ENCODE assay signal across 8 cellular contexts in genomic region chr20:63537525-63538203, GRCh38. TPM values are rescaled to one million over a fixed set of nuclear protein-coding genes. Genes with fewer than 3 reads are reported as not detected.
DNase-seq lines count a peak whose midpoint lies in the region; ATAC-seq and TF ChIP-seq lines count a peak whose summit lies in the region.

No MANE protein-coding gene starts in this region.

- peaks cover 25% of the 10 kb centered on the region for H3K4me1 ChIP-seq in left ventricle myocardium inferior
- H3K4me1 ChIP-seq in aorta (ENCODE audit: control insufficient read depth in 1 of 2, insufficient read depth in 2 of 2, low read length in 2 of 2), result no peaks in the 10 kb centered on the region

- no peaks in the 10 kb centered on the region for H3K9me3 ChIP-seq in SU-DHL-6 (ENCODE audit: insufficient read depth, low read length)
- no peaks in the 10 kb centered on the region for H3K9me3 ChIP-seq in left ventricle myocardium inferior (replicated peaks)
- no peaks in the 10 kb centered on the region for H3K9me3 ChIP-seq in aorta (ENCODE audit: control insufficient read depth, low read length)

- H3F3A ChIP-seq in SU-DHL-6 (ENCODE audit: insufficient read depth), result no peaks in the 10 kb centered on the region

- no peaks in the 10 kb centered on the region for H3K9me2 ChIP-seq in SU-DHL-6 (replicated peaks; ENCODE audit: insufficient read depth, low read length)

- H3K36me3 Mint-ChIP-seq in activated naive CD8-positive, alpha-beta T cell treated with anti-CD3 and anti-CD28 coated beads, Interleukin-2, amount 50 U/mL, for 24 hours (ENCODE audit: low read depth), result no peaks in the 10 kb centered on the region

- no peaks in the 10 kb centered on the region for H3K9me3 Mint-ChIP-seq in activated naive CD8-positive, alpha-beta T cell treated with anti-CD3 and anti-CD28 coated beads, Interleukin-2, amount 50 U/mL, for 24 hours

- no peaks in the 10 kb centered on the region for H3K36me3 ChIP-seq in SU-DHL-6 (ENCODE audit: low read length)
- H3K36me3 ChIP-seq in left ventricle myocardium inferior, result no peaks in the 10 kb centered on the region
- H3K36me3 ChIP-seq in aorta (ENCODE audit: control insufficient read depth in 1 of 2, insufficient read depth in 2 of 2, low read length in 1 of 2), result no peaks in the 10 kb centered on the region

- intact Hi-C loops in left ventricle myocardium inferior (cut with micrococcal nuclease) (loop anchor here (5.0 kb wide), 1 partner anchor 435 kb away; no protein-coding TSS in a partner anchor), aorta (cut with DNase I) (loop anchor here (1.0 to 10.0 kb wide), 5 partner anchors 117 to 437 kb away; partner anchors contain the start of genes ABHD16B (in 1 of the 2), RTEL1 (in 1 of the 2) and STMN3 (in 1 of the 2))

- peak overlapping the region; percentile 57 for H3K27ac ChIP-seq in SU-DHL-6 (ENCODE audit: low read depth, low read length)
- H3K27ac ChIP-seq in left ventricle myocardium inferior (replicated peaks), result peak overlapping the region; percentile 66
- H3K27ac ChIP-seq in aorta (ENCODE audit: low read depth in 1 of 2, low read length in 2 of 2), result no peak overlapping the region

- TF ChIP-seq CTCF in GM12875 (IDR thresholded peaks at IDR 0.05; ENCODE audit: borderline replicate concordance, insufficient read depth, low read depth, low read length) (peak; percentile 99), SU-DHL-6 (IDR thresholded peaks at IDR 0.05; ENCODE audit: insufficient read depth, low read length, poor library complexity, severe bottlenecking) (peak; percentile 89), left ventricle myocardium inferior (IDR thresholded peaks at IDR 0.05; ENCODE audit: borderline replicate concordance) (peak; percentile 98)

- H3K4me3 Mint-ChIP-seq in activated naive CD8-positive, alpha-beta T cell treated with anti-CD3 and anti-CD28 coated beads, Interleukin-2, amount 50 U/mL, for 24 hours, result peak overlapping the region; percentile 67

- H3K4me1 Mint-ChIP-seq in activated naive CD8-positive, alpha-beta T cell treated with anti-CD3 and anti-CD28 coated beads, Interleukin-2, amount 50 U/mL, for 24 hours, result peaks cover 10% of the 10 kb centered on the region

- H3K4me3 ChIP-seq in GM12875 (ENCODE audit: low read depth, low read length) (peak overlapping the region; percentile 48), SU-DHL-6 (ENCODE audit: insufficient read depth, low read length, poor library complexity, severe bottlenecking) (peak overlapping the region; percentile 43), left ventricle myocardium inferior (peak overlapping the region; percentile 55), aorta (ENCODE audit: low read length in 2 of 2) (no peak overlapping the region)

- peak overlapping the region; percentile 88 for H2AFZ ChIP-seq in SU-DHL-6 (ENCODE audit: low read depth, low read length, severe bottlenecking)

- H3K27me3 Mint-ChIP-seq in activated naive CD8-positive, alpha-beta T cell treated with anti-CD3 and anti-CD28 coated beads, Interleukin-2, amount 50 U/mL, for 24 hours, result no peaks in the 10 kb centered on the region

- ATAC-seq in HG02678 (IDR thresholded peaks at IDR 0.05; ENCODE audit: unreplicated experiment), result peak; percentile 88
- peak; percentile 97 for ATAC-seq in activated naive CD8-positive, alpha-beta T cell treated with anti-CD3 and anti-CD28 coated beads, Interleukin-2, amount 50 U/mL, for 24 hours
- ATAC-seq in aorta (ENCODE audit: low FRiP score), result peak; percentile 90

- peak overlapping the region; percentile 69 for H3K4me2 ChIP-seq in SU-DHL-6 (ENCODE audit: low read depth, low read length, poor library complexity, severe bottlenecking)

- peak; percentile 53 for DNase-seq in NCI-H1105 (lab: John Stamatoyannopoulos, UW)
- peak; percentile 95 for DNase-seq in activated naive CD8-positive, alpha-beta T cell treated with anti-CD3 and anti-CD28 coated beads, Interleukin-2, amount 50 U/mL, for 24 hours
- peak; percentile 85 for DNase-seq in left ventricle myocardium inferior
- peak; percentile 76 for DNase-seq in pulmonary artery endothelial cell (ENCODE audit: low read depth, low spot score)
- DNase-seq in aorta, result peak; percentile 94

- H4K20me1 ChIP-seq in SU-DHL-6 (ENCODE audit: low read depth, low read length), result no peaks in the 10 kb centered on the region

- 15 to 17% methylated on average over 26 to 34 of the region's 34 CpGs for WGBS in aorta, 2 donors

- peak overlapping the region; percentile 56 for H3K9ac ChIP-seq in SU-DHL-6 (ENCODE audit: low read length)

- H3K27me3 ChIP-seq in SU-DHL-6 (ENCODE audit: low read length) (no peaks in the 10 kb centered on the region), left ventricle myocardium inferior (ENCODE audit: low read depth) (peaks cover 37% of the 10 kb centered on the region), aorta (ENCODE audit: control insufficient read depth in 1 of 2, insufficient read depth in 2 of 2, low read length in 1 of 2) (no peaks in the 10 kb centered on the region)

- peak overlapping the region; percentile 62 for H3K27ac Mint-ChIP-seq in activated naive CD8-positive, alpha-beta T cell treated with anti-CD3 and anti-CD28 coated beads, Interleukin-2, amount 50 U/mL, for 24 hours

- H3K79me2 ChIP-seq in SU-DHL-6 (ENCODE audit: insufficient read depth, low read length), result no peaks in the 10 kb centered on the region

RNA-seq across cellular contexts. Expression of gene PTK6, which starts 0.5 kb away (rescaled TPM):
- total RNA-seq in left ventricle myocardium inferior (not detected), pulmonary artery endothelial cell (0.07 and 0.13 TPM in 2 replicates), aorta (under 1 TPM; 0.19 to 0.30 TPM)
- 1 to 10 TPM in 1 of 2 donors, under 1 TPM in 1; 0.10 to 4.6 TPM for polyA plus RNA-seq in aorta

RNA-seq across cellular contexts. Expression of gene SRMS, which starts 9.9 kb away (rescaled TPM):
- total RNA-seq in left ventricle myocardium inferior (not detected), pulmonary artery endothelial cell (not detected in 2 replicates), aorta (not detected)
- polyA plus RNA-seq in aorta, result not detected

RNA-seq across cellular contexts. Expression of gene FNDC11, which starts 16.3 kb away (rescaled TPM):
- total RNA-seq in left ventricle myocardium inferior, result 0.14 TPM
- 1.1 and 1.9 TPM in 2 replicates for total RNA-seq in pulmonary artery endothelial cell
- total RNA-seq in aorta, result under 1 TPM in 1 of 2 donors, not detected in 1; 0.57 TPM
- polyA plus RNA-seq in aorta, result under 1 TPM in 1 of 2 donors, not detected in 1; 0.84 TPM

RNA-seq across cellular contexts. Expression of gene PPDPF, which starts 17.1 kb away (rescaled TPM):
- total RNA-seq in left ventricle myocardium inferior, result 371 TPM
- 21.4 and 23.1 TPM in 2 replicates for total RNA-seq in pulmonary artery endothelial cell
- total RNA-seq in aorta, result 100 to 1,000 TPM; 176 to 190 TPM
- polyA plus RNA-seq in aorta, result 100 to 1,000 TPM; 360 to 386 TPM

RNA-seq across cellular contexts. Expression of gene HELZ2, which starts 36.4 kb away (rescaled TPM):
- 10.6 TPM for total RNA-seq in left ventricle myocardium inferior
- 47.2 and 47.4 TPM in 2 replicates for total RNA-seq in pulmonary artery endothelial cell
- total RNA-seq in aorta, result 10 to 100 TPM; 23.2 to 41.6 TPM
- 1 to 10 TPM; 2.3 to 4.8 TPM for polyA plus RNA-seq in aorta

Comparison
In these comparisons a context has a peak if more than half of its experiments do, and no peak if none do; other contexts are left out.
1. H3K4me3 ChIP-seq: peak in GM12875 (single experiment), SU-DHL-6 (single experiment) and left ventricle myocardium inferior (single experiment); none in aorta (0 of 2).
2. H3K27ac ChIP-seq: peak in SU-DHL-6 (single experiment) and left ventricle myocardium inferior (single experiment); none in aorta (0 of 2).
3. Peak in every context shown above with its lines, with median percentiles within 50 percentile points of each other: CTCF ChIP-seq, ATAC-seq and DNase-seq.